Comparison of ENCODE assay signal across 12 cellular contexts in the genomic region with DNA sequence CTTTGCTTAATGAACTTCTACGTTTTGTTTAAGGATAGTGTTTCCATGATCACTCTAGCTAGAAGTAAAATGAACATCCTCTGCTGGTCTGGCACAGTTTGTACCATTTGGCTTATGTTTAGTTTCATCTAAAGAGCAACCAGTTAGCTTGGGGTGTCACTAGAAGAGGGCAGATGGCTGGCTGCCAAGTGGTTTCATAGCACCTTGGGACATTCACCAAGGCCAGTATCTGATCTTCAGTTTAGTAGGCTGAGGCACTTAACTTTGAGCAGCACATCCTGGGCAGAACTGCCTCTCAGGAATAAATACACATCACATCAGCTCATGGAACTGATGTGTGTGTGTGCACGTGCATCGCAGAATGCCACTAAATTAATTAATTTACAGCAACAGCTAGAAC.
DNase-seq lines count a peak whose midpoint lies in the region; ATAC-seq and TF ChIP-seq lines count a peak whose summit lies in the region.
"Had no signal": no experiment of that assay in that cellular context is flagged by ENCODE, and none has a peak within 500 bp of the region (broad histone marks: within the 10 kb centered on the region; RNA-seq: fewer than 3 reads in every experiment).

No MANE protein-coding gene starts in this region.

- H3K4me3 ChIP-seq in colonic mucosa (no peak overlapping the region), BE2C (ENCODE audit: low read depth, low read length) (no peak overlapping the region)
- H3K4me3 ChIP-seq: ascending aorta, HAP-1, MG63 had no signal

- H3K36me3 ChIP-seq in colonic mucosa, result no peaks in the 10 kb centered on the region
- no peaks in the 10 kb centered on the region for H3K36me3 ChIP-seq in BE2C
- H3K36me3 ChIP-seq: ascending aorta, HAP-1, MG63 had no signal

- no peaks in the 10 kb centered on the region for H3K27me3 ChIP-seq in colonic mucosa
- H3K27me3 ChIP-seq in BE2C, result no peaks in the 10 kb centered on the region
- H3K27me3 ChIP-seq: ascending aorta, MG63 had no signal

- peak; percentile 10 for DNase-seq in DMS79 (lab: John Stamatoyannopoulos, UW)
- no peak for DNase-seq in colonic mucosa
- no peak for DNase-seq in NCI-H146 treated with DMSO at 0.1 percent for 48 hours (lab: John Stamatoyannopoulos, UW; ENCODE audit: unreplicated experiment)
- no peak for DNase-seq in COR-L47 (lab: John Stamatoyannopoulos, UW)
- DNase-seq in BE2C, result no peak
- DNase-seq: NCI-H748 treated with DMSO at 0.1 percent for 48 hours had no signal

- H3K27ac ChIP-seq in colonic mucosa, result no peak overlapping the region
- H3K27ac ChIP-seq: ascending aorta had no signal

- intact Hi-C loops in colonic mucosa (cut with DNase I), result no loop called here

- H3K4me1 ChIP-seq in colonic mucosa, result no peaks in the 10 kb centered on the region
- no peaks in the 10 kb centered on the region for H3K4me1 ChIP-seq in BE2C
- H3K4me1 ChIP-seq: HAP-1 had no signal

- H3K9ac ChIP-seq in colonic mucosa (ENCODE audit: low read depth in 2 of 2, low read length in 2 of 2), result no peak overlapping the region

- H3K9me3 ChIP-seq in colonic mucosa (no peaks in the 10 kb centered on the region), BE2C (no peaks in the 10 kb centered on the region)
- H3K9me3 ChIP-seq: ascending aorta, HAP-1, MG63 had no signal

- TF ChIP-seq CTCF in colonic mucosa (IDR thresholded peaks at IDR 0.05) (no peak), BE2C (IDR thresholded peaks at IDR 0.05; ENCODE audit: low read depth, low read length) (no peak)

- ATAC-seq in GM19324 (IDR thresholded peaks at IDR 0.05; ENCODE audit: low FRiP score, unreplicated experiment) (peak; percentile 69), HG02642 (IDR thresholded peaks at IDR 0.05; ENCODE audit: poor library complexity, unreplicated experiment) (peak; percentile 40), HG03432 (IDR thresholded peaks at IDR 0.05; ENCODE audit: unreplicated experiment) (peak; percentile 66)
